ENCODE assay signal across 2 cellular contexts in the genomic region with DNA sequence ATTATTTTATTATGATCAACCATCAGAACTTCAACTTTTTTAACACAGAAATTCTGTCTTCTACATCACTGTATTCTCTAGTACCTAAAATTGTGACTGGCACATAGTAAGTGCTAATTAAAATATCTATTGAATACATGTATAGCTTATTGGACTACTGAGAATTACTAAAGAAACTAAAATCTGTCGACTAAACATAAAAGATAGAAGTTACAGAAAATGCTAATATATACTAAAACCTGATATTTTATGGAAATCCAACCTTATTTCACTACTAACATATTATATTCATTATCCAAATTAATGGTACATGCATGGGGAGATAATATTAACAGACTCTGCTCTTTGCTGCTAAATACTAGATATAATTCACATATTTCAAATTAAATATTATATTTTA.
A peak's percentile ranks its signal among the peaks of the same experiment; 100 is the strongest.
TF ChIP-seq lines count a peak whose summit lies in the region.

No MANE protein-coding gene starts in this region.

TF ChIP-seq in A549, 52 proteins besides CTCF, POLR2A, EP300 and RAD21 (continued from another document):
- TF ChIP-seq PBX3 (IDR thresholded peaks at IDR 0.05) (no peak), FOXS1 (CRISPR knock-in tag; IDR thresholded peaks at IDR 0.05) (no peak), JUN (IDR thresholded peaks at IDR 0.05) (no peak), CHD4 (IDR thresholded peaks at IDR 0.05; ENCODE audit: borderline replicate concordance) (no peak), MAX (IDR thresholded peaks at IDR 0.05) (no peak), GATA3 (IDR thresholded peaks at IDR 0.05; ENCODE audit: borderline replicate concordance) (no peak), FOSB (CRISPR knock-in tag; IDR thresholded peaks at IDR 0.05) (no peak), SREBF2 (IDR thresholded peaks at IDR 0.05) (no peak), PHF8 (IDR thresholded peaks at IDR 0.05; ENCODE audit: borderline replicate concordance, low read depth) (no peak), CBX2 (IDR thresholded peaks at IDR 0.05; ENCODE audit: borderline replicate concordance, low read depth) (no peak), KDM1A (IDR thresholded peaks at IDR 0.05; ENCODE audit: low read depth) (no peak), RFX5 (IDR thresholded peaks at IDR 0.05) (no peak), ESRRA (IDR thresholded peaks at IDR 0.05; ENCODE audit: borderline replicate concordance, low read length) (no peak), HDAC2 (IDR thresholded peaks at IDR 0.05) (no peak), JUNB (IDR thresholded peaks at IDR 0.05) (no peak), EHF (CRISPR knock-in tag; IDR thresholded peaks at IDR 0.05) (no peak), NPAS2 (CRISPR knock-in tag; IDR thresholded peaks at IDR 0.05; ENCODE audit: borderline replicate concordance) (no peak), HEYL (CRISPR knock-in tag; IDR thresholded peaks at IDR 0.05) (no peak)

TF ChIP-seq in IMR-90, 13 proteins besides CTCF, POLR2A, EP300 and RAD21 (continued from another document):
- no peak for TF ChIP-seq ELK1 (IDR thresholded peaks at IDR 0.05; ENCODE audit: borderline replicate concordance, low read depth, low read length)
- 0 out of 2 replicates have a peak, but pooled peaks have one; percentile 2 for TF ChIP-seq MAFK (IDR thresholded peaks at IDR 0.05; ENCODE audit: low read depth, low read length)
- no peak for TF ChIP-seq CEBPB (IDR thresholded peaks at IDR 0.05; ENCODE audit: low read depth, low read length)
